Comparison of ENCODE assay signal across 9 cellular contexts in the genomic region with DNA sequence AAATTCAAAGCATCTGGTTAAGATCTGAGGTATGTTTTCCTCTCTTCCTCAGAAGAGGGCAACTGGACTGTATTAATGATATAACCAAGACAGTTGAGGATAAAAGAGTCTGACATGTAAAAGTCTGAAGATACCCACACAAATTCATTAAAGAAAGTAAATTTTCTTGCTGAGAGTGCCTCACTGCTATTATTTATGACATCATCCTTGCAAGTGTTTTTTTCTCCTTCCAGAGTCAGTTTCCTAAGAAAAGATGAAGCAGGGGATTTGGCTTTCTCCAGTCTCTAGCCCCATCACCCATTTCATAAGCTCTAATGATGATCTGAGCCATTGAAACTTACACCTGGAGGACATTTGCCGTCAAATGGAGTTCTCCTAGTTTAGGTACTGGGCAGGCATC. TPM values are rescaled to one million over a fixed set of nuclear protein-coding genes. Genes with fewer than 3 reads are reported as not detected.
"Had no signal": no experiment of that assay in that cellular context is flagged by ENCODE, and none has a peak within 500 bp of the region (broad histone marks: within the 10 kb centered on the region; RNA-seq: fewer than 3 reads in every experiment).

No MANE protein-coding gene starts in this region.

- ATAC-seq: GM23338, HCT116, K562 had no signal

- DNase-seq: IMR-90, KG1 had no signal

- H3K9me3 ChIP-seq: HAP-1 had no signal

- H3K36me3 ChIP-seq: HAP-1 had no signal

- H3K4me3 ChIP-seq: GM23338, HAP-1, K562 had no signal

- H3K4me1 ChIP-seq: HAP-1 had no signal

- H3K9me3 Mint-ChIP-seq: GM23338 had no signal

- FAIRE-seq: H1, H54, K562 had no signal

- H3K4me3 Mint-ChIP-seq: GM23338 had no signal

- H3K27ac Mint-ChIP-seq: GM23338 had no signal

RNA-seq across cellular contexts. Expression of a gene that starts 21.0 kb away (rescaled TPM):
- total RNA-seq: GM23338, H1, HT-29, IMR-90, K562 had no signal
- polyA plus RNA-seq: H1, IMR-90, K562 had no signal
